In the genomic region with DNA sequence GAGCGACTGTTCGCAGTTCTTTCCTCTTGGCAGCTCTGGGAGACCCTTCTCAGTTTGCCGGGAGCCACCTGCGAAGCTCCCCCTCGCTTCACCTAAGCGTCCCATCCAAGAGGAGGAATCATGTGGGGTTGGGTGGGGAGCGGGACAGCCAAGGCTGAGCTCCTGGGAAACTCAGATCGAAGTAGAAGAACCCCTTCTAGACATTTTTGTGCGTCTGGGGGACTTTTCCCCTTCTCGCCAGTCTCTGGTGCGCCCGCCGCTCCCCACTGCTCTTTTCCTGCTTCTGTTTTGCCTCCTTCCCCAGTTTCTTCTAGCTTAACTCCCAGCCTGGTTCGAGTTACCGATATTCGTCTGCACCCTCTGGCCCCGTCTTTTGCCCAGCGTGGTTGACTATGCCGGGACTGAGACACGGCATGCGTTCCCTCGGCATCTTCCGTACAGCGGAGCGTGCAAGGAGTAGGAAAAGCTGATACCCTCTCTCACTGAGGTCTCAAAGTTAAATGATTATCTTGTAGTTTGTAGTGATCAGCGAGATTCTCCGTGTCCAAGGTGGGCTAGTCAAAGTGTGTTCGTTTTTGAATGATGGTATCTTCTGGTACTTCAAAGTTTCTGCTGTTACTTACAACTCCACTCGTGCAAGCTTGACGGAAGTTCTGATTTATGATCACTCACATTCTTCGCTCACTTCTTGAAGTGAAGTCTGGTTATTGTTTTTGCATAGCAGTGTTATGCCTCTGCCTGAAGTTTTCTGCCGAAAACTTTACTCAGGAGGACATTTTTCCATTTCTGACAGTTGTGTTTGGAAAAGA, we compare ENCODE assay signal across 2 cellular contexts.
TF ChIP-seq lines count a peak whose summit lies in the region.

No MANE protein-coding gene starts in this region.

TF ChIP-seq in HEK293T, 16 proteins besides CTCF, POLR2A, EP300 and RAD21:
- TF ChIP-seq TARDBP (IDR thresholded peaks at IDR 0.05) (no peak), L3MBTL2 (conservative IDR thresholded peaks at IDR 0.05) (peak; percentile 65), SP1 (IDR thresholded peaks at IDR 0.05) (no peak)
- TF ChIP-seq, protein P1, sequence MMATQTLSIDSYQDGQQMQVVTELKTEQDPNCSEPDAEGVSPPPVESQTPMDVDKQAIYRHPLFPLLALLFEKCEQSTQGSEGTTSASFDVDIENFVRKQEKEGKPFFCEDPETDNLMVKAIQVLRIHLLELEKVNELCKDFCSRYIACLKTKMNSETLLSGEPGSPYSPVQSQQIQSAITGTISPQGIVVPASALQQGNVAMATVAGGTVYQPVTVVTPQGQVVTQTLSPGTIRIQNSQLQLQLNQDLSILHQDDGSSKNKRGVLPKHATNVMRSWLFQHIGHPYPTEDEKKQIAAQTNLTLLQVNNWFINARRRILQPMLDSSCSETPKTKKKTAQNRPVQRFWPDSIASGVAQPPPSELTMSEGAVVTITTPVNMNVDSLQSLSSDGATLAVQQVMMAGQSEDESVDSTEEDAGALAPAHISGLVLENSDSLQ (IDR thresholded peaks at IDR 0.05) = peak; percentile 87

TF ChIP-seq in H1, 55 proteins besides CTCF, POLR2A, EP300 and RAD21:
- TF ChIP-seq CHD2 (IDR thresholded peaks at IDR 0.05; ENCODE audit: low read length) = no peak
- TF ChIP-seq, protein P2, sequence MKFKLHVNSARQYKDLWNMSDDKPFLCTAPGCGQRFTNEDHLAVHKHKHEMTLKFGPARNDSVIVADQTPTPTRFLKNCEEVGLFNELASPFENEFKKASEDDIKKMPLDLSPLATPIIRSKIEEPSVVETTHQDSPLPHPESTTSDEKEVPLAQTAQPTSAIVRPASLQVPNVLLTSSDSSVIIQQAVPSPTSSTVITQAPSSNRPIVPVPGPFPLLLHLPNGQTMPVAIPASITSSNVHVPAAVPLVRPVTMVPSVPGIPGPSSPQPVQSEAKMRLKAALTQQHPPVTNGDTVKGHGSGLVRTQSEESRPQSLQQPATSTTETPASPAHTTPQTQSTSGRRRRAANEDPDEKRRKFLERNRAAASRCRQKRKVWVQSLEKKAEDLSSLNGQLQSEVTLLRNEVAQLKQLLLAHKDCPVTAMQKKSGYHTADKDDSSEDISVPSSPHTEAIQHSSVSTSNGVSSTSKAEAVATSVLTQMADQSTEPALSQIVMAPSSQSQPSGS (IDR thresholded peaks at IDR 0.05; ENCODE audit: low read length) = no peak
- peak; percentile 71 for TF ChIP-seq KDM4A (IDR thresholded peaks at IDR 0.05; ENCODE audit: low read depth, low read length, severe bottlenecking)
- TF ChIP-seq PHF8 (conservative IDR thresholded peaks at IDR 0.05; ENCODE audit: low read depth, low read length) = peak; percentile 64; the same call in 1 of the 2 replicates
- TF ChIP-seq TAF1 (IDR thresholded peaks at IDR 0.05; ENCODE audit: low read depth, low read length) = peak; percentile 30; the same call in 1 of the 2 replicates
- no peak for TF ChIP-seq SUZ12 (IDR thresholded peaks at IDR 0.05; ENCODE audit: low read length)
- peak; percentile 68; the same call in 1 of the 2 replicates for TF ChIP-seq RBBP5 (IDR thresholded peaks at IDR 0.05; ENCODE audit: borderline replicate concordance, low read depth, low read length)
